32 cellular contexts compared by ENCODE assay signal in the genomic region with DNA sequence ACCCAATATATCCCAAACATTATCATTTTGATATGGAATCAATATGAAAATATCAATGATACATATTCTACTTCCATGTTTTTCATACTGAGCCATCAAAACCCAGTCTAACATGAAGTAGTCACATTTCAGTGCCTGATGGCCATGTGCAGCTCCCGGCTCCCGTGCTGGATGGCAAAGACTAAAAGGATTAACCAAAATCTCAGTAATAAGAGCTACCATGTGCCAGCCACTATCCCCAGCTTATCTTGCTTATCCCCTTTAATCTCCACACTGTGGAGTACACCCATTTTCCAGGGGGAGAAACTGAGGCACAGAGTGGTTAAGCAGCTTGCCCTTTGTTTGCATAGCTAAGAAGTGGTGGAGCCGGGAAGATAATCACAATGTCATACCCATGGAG. TPM values are rescaled to one million over a fixed set of nuclear protein-coding genes. Genes with fewer than 3 reads are reported as not detected.
"Had no signal": no experiment of that assay in that cellular context is flagged by ENCODE, and none has a peak within 500 bp of the region (broad histone marks: within the 10 kb centered on the region; RNA-seq: fewer than 3 reads in every experiment).

No MANE protein-coding gene starts in this region.

- H3K4me1 ChIP-seq: Peyer's patch had no signal

- DNase-seq: activated CD4-positive, alpha-beta T cell treated with anti-CD3 and anti-CD28 coated beads, Interleukin-2, amount 10 ng/mL, durations not matched to agents 24 days and 14 days; activated CD4-positive, alpha-beta T cell treated with anti-CD3 and anti-CD28 coated beads, Interleukin-2, amount 50 U/mL, for 4 hours; activated CD8-positive, alpha-beta T cell treated with anti-CD3 and anti-CD28 coated beads for 36 hours; activated effector memory CD4-positive, alpha-beta T cell treated with anti-CD3 and anti-CD28 coated beads, Interleukin-2, amount 50 U/mL, for 16 hours; activated naive CD4-positive, alpha-beta T cell; activated naive CD4-positive, alpha-beta T cell treated with anti-CD3 and anti-CD28 coated beads, Interleukin-2, amount 50 U/mL, for 16 hours; activated naive CD8-positive, alpha-beta T cell treated with anti-CD3 and anti-CD28 coated beads for 36 hours; activated T-cell treated with anti-CD3 and anti-CD28 coated beads, Interleukin-2, amount 50 U/mL, for 1 hour; activated T-cell treated with anti-CD3 and anti-CD28 coated beads, Interleukin-2, amount 50 U/mL, for 72 hours; amniotic stem cell; brain microvascular endothelial cell; Kasumi-1; KG1; MG63; NCI-H1048; NCI-H1105 treated with DMSO at 0.1 percent for 48 hours; NCI-H1436; NCI-H1694; NCI-H1930; NCI-H345; NCI-H526 treated with DMSO at 0.1 percent for 48 hours; NCI-H774; PC-3; Peyer's patch; RPMI8226; SW 1271; T1000 had no signal

- H3K27me3 ChIP-seq: Peyer's patch had no signal

- ATAC-seq: activated CD8-positive, alpha-beta T cell treated with anti-CD3 and anti-CD28 coated beads for 36 hours; activated T-cell treated with anti-CD3 and anti-CD28 coated beads, Interleukin-2, amount 50 U/mL, for 72 hours; activated T-helper 17 cell treated with anti-CD3 and anti-CD28 coated beads, Interleukin-2, amount 50 U/mL, for 72 hours; PC-3 had no signal

- H3K9me3 ChIP-seq: MG63, Peyer's patch had no signal

- H3K27ac ChIP-seq: brain microvascular endothelial cell, Peyer's patch had no signal

- H3K4me3 ChIP-seq: MG63, Peyer's patch had no signal

- H3K36me3 ChIP-seq: brain microvascular endothelial cell, MG63, Peyer's patch had no signal

RNA-seq across cellular contexts. Expression of a gene that starts 9.2 kb away (rescaled TPM):
- total RNA-seq: activated CD4-positive, alpha-beta T cell treated with anti-CD3 and anti-CD28 coated beads, Interleukin-2, amount 10 ng/mL, durations not matched to agents 24 days and 14 days; activated CD8-positive, alpha-beta memory T cell treated with anti-CD3 and anti-CD28 coated beads for 36 hours; activated CD8-positive, alpha-beta T cell treated with anti-CD3 and anti-CD28 coated beads for 36 hours; activated naive CD8-positive, alpha-beta T cell treated with anti-CD3 and anti-CD28 coated beads for 36 hours; activated T-cell treated with anti-CD3 and anti-CD28 coated beads, Interleukin-2, amount 50 U/mL, for 72 hours; activated T-helper 17 cell treated with anti-CD3 and anti-CD28 coated beads, Interleukin-2, amount 50 U/mL, for 72 hours; NCI-H460; PC-3; T-helper 1 cell treated with Interleukin-12 subunit alpha and Interleukin-12 subunit beta and Interleukin-4 antibody, amounts not matched to agents 30 ng/mL and 1 ng/mL, for 36 hours; T-helper 2 cell treated with Interferon-gamma antibody and Interleukin-4, amounts not matched to agents 100 ng/mL and 5 ng/mL, for 36 hours had no signal

RNA-seq across cellular contexts. Expression of a gene that starts 23.2 kb away (rescaled TPM):
- total RNA-seq: activated T-cell treated with anti-CD3 and anti-CD28 coated beads, Interleukin-2, amount 50 U/mL, for 72 hours; T-helper 1 cell treated with Interleukin-12 subunit alpha and Interleukin-12 subunit beta and Interleukin-4 antibody, amounts not matched to agents 30 ng/mL and 1 ng/mL, for 36 hours; T-helper 2 cell treated with Interferon-gamma antibody and Interleukin-4, amounts not matched to agents 100 ng/mL and 5 ng/mL, for 36 hours had no signal
